Comparison of ENCODE assay signal across 8 cellular contexts in genomic region chr2:225041871-225042799, GRCh38. TPM values are rescaled to one million over a fixed set of nuclear protein-coding genes. Genes with fewer than 3 reads are reported as not detected.
DNase-seq lines count a peak whose midpoint lies in the region; ATAC-seq, FAIRE-seq and TF ChIP-seq lines count a peak whose summit lies in the region.

Gene DOCK10 (minus strand): TSS chr2:225042468. CDS start chr2:225042374, 94 bp downstream.

- intact Hi-C loops in HepG2 (cut with micrococcal nuclease; ENCODE audit: unreplicated experiment), result no loop called here

- H2AFZ ChIP-seq in HepG2 (ENCODE audit: low read length), result no peak within 1 kb of the TSS

- TF ChIP-seq CTCF in DOHH2 (IDR thresholded peaks at IDR 0.05; ENCODE audit: low read depth, low read length, poor library complexity, severe bottlenecking) (no peak), choroid plexus epithelial cell (conservative IDR thresholded peaks at IDR 0.05; ENCODE audit: low read depth, low read length) (no peak), HepG2 (CRISPR knock-in tag; IDR thresholded peaks at IDR 0.05) (no peak), D721Med (IDR thresholded peaks at IDR 0.05; ENCODE audit: insufficient read depth, missing control alignments) (no peak)

- H4K20me1 ChIP-seq in DOHH2 (ENCODE audit: control insufficient read depth, insufficient read depth, low read depth, low read length) (no peaks in the 10 kb centered on the region), HepG2 (ENCODE audit: insufficient read depth, low read length) (no peaks in the 10 kb centered on the region)

- H3K4me2 ChIP-seq in DOHH2 (ENCODE audit: low read length), result peak within 1 kb of the TSS; percentile 79
- no peak within 1 kb of the TSS for H3K4me2 ChIP-seq in HepG2 (ENCODE audit: low read depth, low read length)

- H3K79me2 ChIP-seq in DOHH2 (ENCODE audit: control insufficient read depth, low read length), result no peaks in the 10 kb centered on the region
- no peaks in the 10 kb centered on the region for H3K79me2 ChIP-seq in HepG2 (ENCODE audit: insufficient read depth, low read length)

- TF ChIP-seq EP300 in HepG2 (IDR thresholded peaks at IDR 0.05; ENCODE audit: low read depth in 2 of 2, low read length in 2 of 2) (no peak), HepG2 (CRISPR knock-in tag; IDR thresholded peaks at IDR 0.05; ENCODE audit: borderline replicate concordance) (no peak)

- no peaks in the 10 kb centered on the region for H3K9me3 ChIP-seq in DOHH2 (ENCODE audit: control insufficient read depth, insufficient read depth, low read length)
- H3K9me3 ChIP-seq in HUES6 (ENCODE audit: control insufficient read depth, insufficient read depth, low read depth, low read length), result no peaks in the 10 kb centered on the region
- H3K9me3 ChIP-seq in HepG2 (ENCODE audit: low read length), result no peaks in the 10 kb centered on the region

- FAIRE-seq in HepG2 (lab: Jason Lieb, UNC) (no peak), D721Med (lab: Jason Lieb, UNC) (no peak)

- H3K27me3 ChIP-seq in DOHH2 (ENCODE audit: control insufficient read depth, low read length) (peaks cover 59% of the 10 kb centered on the region), HUES6 (ENCODE audit: control insufficient read depth, insufficient read depth, low read length) (peaks cover 77% of the 10 kb centered on the region), HepG2 (ENCODE audit: control insufficient read depth in 1 of 2, insufficient read depth in 2 of 2, low read length in 2 of 2) (peaks cover 0 to 35% of the 10 kb centered on the region in 2 experiments; a peak in 3 of 5 replicates)

- DNase-seq in choroid plexus epithelial cell (ENCODE audit: low read depth) (peak; percentile 60), HepG2 (ENCODE audit: low spot score) (no peak), D721Med (ENCODE audit: insufficient read length, low spot score) (no peak)
- peak; percentile 68 for DNase-seq in stimulated activated CD4-positive, alpha-beta T cell treated with anti-CD3 and anti-CD28 coated beads, Interleukin-4, amount 100 ng/mL, for 24 hours

- no peak within 1 kb of the TSS for H3K27ac ChIP-seq in DOHH2 (ENCODE audit: low read depth, low read length)
- H3K27ac ChIP-seq in HUES6 (ENCODE audit: low read depth, low read length), result no peak within 1 kb of the TSS
- H3K27ac ChIP-seq in HepG2 (ENCODE audit: extremely low read length, insufficient read depth, low read length), result no peak within 1 kb of the TSS

- no peaks in the 10 kb centered on the region for H3F3A ChIP-seq in DOHH2 (ENCODE audit: control insufficient read depth, insufficient read depth)

- H3K9ac ChIP-seq in HUES6 (ENCODE audit: low read length) (peak within 1 kb of the TSS; percentile 12), HepG2 (ENCODE audit: insufficient read depth, low read depth, low read length) (no peak within 1 kb of the TSS)

- no peak for TF ChIP-seq POLR2A in HepG2 (IDR thresholded peaks at IDR 0.05; ENCODE audit: insufficient read depth in 1 of 2, low read depth in 2 of 2, low read length in 2 of 2)

- no peak for TF ChIP-seq RAD21 in HepG2 (CRISPR knock-in tag; IDR thresholded peaks at IDR 0.05)

- in situ Hi-C loops in HepG2 (cut with HindIII; ENCODE audit: extremely low pct_ligation_motif_present, low pct_unique_long_range_greater_than_20kb), result no loop called here

- 40% methylated on average over 67 of the region's 112 CpGs for WGBS in HepG2 (ENCODE audit: low lambda C conversion rate)

- CTCF ChIA-PET in HepG2 (lab: Yijun Ruan, JAX; ENCODE audit: low intra/inter-chr PET ratio, low total read pairs), result no interaction called here

- no TSS peak for BruUV-seq in HepG2 (replicated peaks; lab: Mats Ljungman, UMichigan)

- H3K36me3 ChIP-seq in DOHH2 (ENCODE audit: control insufficient read depth, low read length) (no peaks in the 10 kb centered on the region), HUES6 (ENCODE audit: control insufficient read depth, insufficient read depth, low read length) (no peaks in the 10 kb centered on the region), HepG2 (replicated peaks in 1 of 2; ENCODE audit: control insufficient read depth in 1 of 2, insufficient read depth in 2 of 2, low read length in 2 of 2) (no peaks in the 10 kb centered on the region)

- H3K4me1 ChIP-seq in DOHH2 (ENCODE audit: control insufficient read depth, low read length) (peaks cover 27% of the 10 kb centered on the region), HUES6 (ENCODE audit: control insufficient read depth, insufficient read depth, low read length) (peaks cover 3% of the 10 kb centered on the region; the same call in 1 of the 2 replicates), HepG2 (ENCODE audit: insufficient read depth, low read length) (no peaks in the 10 kb centered on the region)

- no peaks in the 10 kb centered on the region for H3K9me2 ChIP-seq in DOHH2 (replicated peaks; ENCODE audit: control insufficient read depth, low read length)

- POLR2A ChIA-PET in HepG2 (lab: Yijun Ruan, JAX), result no interaction called here

- peak within 1 kb of the TSS; percentile 78 for H3K4me3 ChIP-seq in DOHH2 (ENCODE audit: low read length)
- H3K4me3 ChIP-seq in HUES6 (ENCODE audit: low read depth, low read length), result peak within 1 kb of the TSS; percentile 75
- H3K4me3 ChIP-seq in choroid plexus epithelial cell (ENCODE audit: low read depth, low read length), result peak within 1 kb of the TSS; percentile 71
- no peak within 1 kb of the TSS for H3K4me3 ChIP-seq in HepG2 (replicated peaks in 1 of 3; ENCODE audit: insufficient read depth in 1 of 3, low read depth in 2 of 3, low read length in 3 of 3)

- ATAC-seq in GM21367 (IDR thresholded peaks at IDR 0.05; ENCODE audit: unreplicated experiment), result peak; percentile 17
- peak; percentile 39 to 48 for ATAC-seq in activated CD4-positive, CD25-positive, alpha-beta regulatory T cell treated with anti-CD3 and anti-CD28 coated beads, Interleukin-2, amount 50 U/mL, for 24 hours
- ATAC-seq in HepG2, result peak; percentile 70

TF ChIP-seq in HepG2, 621 proteins besides CTCF, POLR2A, EP300 and RAD21:
- TF ChIP-seq HDAC1 (CRISPR knock-in tag; IDR thresholded peaks at IDR 0.05) (no peak), KLF6 (CRISPR knock-in tag; IDR thresholded peaks at IDR 0.05) (no peak), ZSCAN22 (CRISPR knock-in tag; IDR thresholded peaks at IDR 0.05) (no peak), PCBP2 (optimal IDR thresholded peaks at IDR 0.05; ENCODE audit: low read depth, low read length, poor library complexity, severe bottlenecking) (no peak), ZBTB14 (CRISPR knock-in tag; IDR thresholded peaks at IDR 0.05) (no peak), ZNF567 (CRISPR knock-in tag; IDR thresholded peaks at IDR 0.05; ENCODE audit: borderline replicate concordance) (no peak), ZNF772 (CRISPR knock-in tag; IDR thresholded peaks at IDR 0.05) (no peak), ZNF17 (CRISPR knock-in tag; IDR thresholded peaks at IDR 0.05) (no peak), PHB2 (IDR thresholded peaks at IDR 0.05; ENCODE audit: partially characterized antibody) (no peak), ZSCAN30 (CRISPR knock-in tag; IDR thresholded peaks at IDR 0.05) (no peak)
- TF ChIP-seq, protein P1, sequence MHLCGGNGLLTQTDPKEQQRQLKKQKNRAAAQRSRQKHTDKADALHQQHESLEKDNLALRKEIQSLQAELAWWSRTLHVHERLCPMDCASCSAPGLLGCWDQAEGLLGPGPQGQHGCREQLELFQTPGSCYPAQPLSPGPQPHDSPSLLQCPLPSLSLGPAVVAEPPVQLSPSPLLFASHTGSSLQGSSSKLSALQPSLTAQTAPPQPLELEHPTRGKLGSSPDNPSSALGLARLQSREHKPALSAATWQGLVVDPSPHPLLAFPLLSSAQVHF (CRISPR knock-in tag; IDR thresholded peaks at IDR 0.05), result no peak

RNA-seq across cellular contexts. Expression of gene DOCK10, which starts in this region (rescaled TPM):
- total RNA-seq in HepG2 (2016; rRNA removed; fragmentation: Illumina TruSeq; extraction: Trizol), result not detected in 2 replicates
- not detected in 2 replicates for total RNA-seq in HepG2 (2016; cell fraction: cytosol; rRNA removed; fragmentation: Illumina TruSeq; extraction: Trizol; ENCODE audit: low read depth)
- not detected in 2 replicates for total RNA-seq in HepG2 (2016; cell fraction: insoluble cytoplasmic fraction; rRNA removed; fragmentation: Illumina TruSeq; extraction: Trizol)
- total RNA-seq in HepG2 (2016; cell fraction: membrane; rRNA removed; fragmentation: Illumina TruSeq; extraction: Trizol), result not detected in 2 replicates
- total RNA-seq in HepG2 (2016; cell fraction: nucleus; rRNA removed; fragmentation: Illumina TruSeq; extraction: Trizol), result not detected in 2 replicates
- polyA plus RNA-seq in HepG2 (2011; rRNA removed), result not detected in 2 replicates
- polyA plus RNA-seq in HepG2 (2011; cell fraction: cytosol; rRNA removed), result 0.05 TPM in 1 of 2 replicates, not detected in the other
- polyA plus RNA-seq in HepG2 (2011; cell fraction: nucleus; rRNA removed), result not detected in 2 replicates
- polyA plus RNA-seq in HepG2 (2012), result not detected in 2 replicates
- polyA plus RNA-seq in HepG2 (2016; cell fraction: cytosol; fragmentation: Illumina TruSeq; extraction: Trizol; ENCODE audit: low read depth), result not detected in 2 replicates
- polyA plus RNA-seq in HepG2 (2016; cell fraction: insoluble cytoplasmic fraction; fragmentation: Illumina TruSeq; extraction: Trizol; ENCODE audit: low read depth), result not detected in 2 replicates
- not detected in 2 replicates for polyA plus RNA-seq in HepG2 (2016; cell fraction: membrane; fragmentation: Illumina TruSeq; extraction: Trizol; ENCODE audit: low read depth)
- polyA plus RNA-seq in HepG2 (2016; cell fraction: nucleus; fragmentation: Illumina TruSeq; extraction: Trizol; ENCODE audit: insufficient read depth, low read depth), result not detected in 2 replicates
- not detected in 2 replicates for polyA minus RNA-seq in HepG2 (2011; rRNA and poly(A)+ RNA removed; ENCODE audit: low replicate concordance)
- not detected in 2 replicates for polyA minus RNA-seq in HepG2 (2011; cell fraction: cytosol; rRNA and poly(A)+ RNA removed)
- polyA minus RNA-seq in HepG2 (2011; cell fraction: nucleus; rRNA and poly(A)+ RNA removed), result not detected in 2 replicates

Comparison
In these comparisons a context has a peak if more than half of its experiments do, and no peak if none do; other contexts are left out.
1. Peak in ATAC-seq in HepG2; RNA of the gene not detected or under 1 TPM.
2. H3K4me3 ChIP-seq: peak in DOHH2 (single experiment), HUES6 (single experiment) and choroid plexus epithelial cell (single experiment); none in HepG2 (0 of 3).
3. ATAC-seq: peak in every context shown above with its lines; median percentile 70 in HepG2; 44 in activated CD4-positive, CD25-positive, alpha-beta regulatory T cell treated with anti-CD3 and anti-CD28 coated beads, Interleukin-2, amount 50 U/mL, for 24 hours; 17 in GM21367.
4. DNase-seq: peak in choroid plexus epithelial cell (single experiment) and stimulated activated CD4-positive, alpha-beta T cell treated with anti-CD3 and anti-CD28 coated beads, Interleukin-4, amount 100 ng/mL, for 24 hours (single experiment); none in HepG2 (single experiment) and D721Med (single experiment).